ENCODE assay signal across 8 cellular contexts in genomic region chr22:37229805-37230672, GRCh38. TPM values are rescaled to one million over a fixed set of nuclear protein-coding genes. Genes with fewer than 3 reads are reported as not detected.
DNase-seq lines count a peak whose midpoint lies in the region; ATAC-seq and TF ChIP-seq lines count a peak whose summit lies in the region.

No MANE protein-coding gene starts in this region.

- ATAC-seq in GM21529 (IDR thresholded peaks at IDR 0.05; ENCODE audit: unreplicated experiment): peak; percentile 54

- peak; percentile 72 for DNase-seq in A673 (ENCODE audit: low spot score)
- DNase-seq in NK-92 treated with Interleukin-12 subunit alpha and Interleukin-12 subunit beta, amount 100 ng/mL, for 24 hours (lab: John Stamatoyannopoulos, UW): peak; percentile 85
- DNase-seq in activated CD8-positive, alpha-beta memory T cell treated with anti-CD3 and anti-CD28 coated beads for 48 hours (ENCODE audit: low read depth in 2 of 3, low spot score in 2 of 3): peak in 2 of 3 experiments; percentile 79 to 80
- peak; percentile 32 for DNase-seq in fibroblast of villous mesenchyme (ENCODE audit: low read depth)
- peak; percentile 92 for DNase-seq in stimulated activated CD4-positive, alpha-beta T cell treated with anti-CD3 and anti-CD28 coated beads, Interleukin-4, amount 100 ng/mL, for 24 hours
- no peak for DNase-seq in hippocampal formation (lab: John Stamatoyannopoulos, UW)
- no peak for DNase-seq in NCI-H524 treated with DMSO at 0.1 percent for 48 hours (lab: John Stamatoyannopoulos, UW)

- H3K4me3 ChIP-seq in A673 (ENCODE audit: low read depth, low read length, poor library complexity, severe bottlenecking): no peak overlapping the region
- no peak overlapping the region for H3K4me3 ChIP-seq in fibroblast of villous mesenchyme (ENCODE audit: low read depth, low read length)

- POLR2A ChIA-PET in A673 (lab: Charles Lee; ENCODE audit: low non-redundant PET): no interaction called here

- intact Hi-C loops in A673 (cut with micrococcal nuclease; ENCODE audit: unreplicated experiment): no loop called here

- no peak for TF ChIP-seq CTCF in A673 (conservative IDR thresholded peaks at IDR 0.05; ENCODE audit: low read depth, low read length)
- no peak for TF ChIP-seq CTCF in fibroblast of villous mesenchyme (IDR thresholded peaks at IDR 0.05; ENCODE audit: insufficient read depth, low read depth, low read length)

- no peaks in the 10 kb centered on the region for H3K36me3 ChIP-seq in A673 (ENCODE audit: insufficient read depth, low read length, poor library complexity, severe bottlenecking)

- CTCF ChIA-PET in A673 (lab: Charles Lee): no interaction called here

- H3K27ac ChIP-seq in A673 (ENCODE audit: low read depth, low read length, poor library complexity, severe bottlenecking): peak overlapping the region; percentile 40

- no peaks in the 10 kb centered on the region for H3K9me3 ChIP-seq in A673 (ENCODE audit: low read depth, low read length, poor library complexity, severe bottlenecking)

- H3K27me3 ChIP-seq in A673 (replicated peaks; ENCODE audit: insufficient read depth, low read depth, low read length, poor library complexity): no peaks in the 10 kb centered on the region

- BruUV-seq in A673 (replicated peaks; lab: Mats Ljungman, UMichigan): no TSS peak

- H3K4me1 ChIP-seq in A673 (ENCODE audit: insufficient read depth, low read length, poor library complexity, severe bottlenecking): peaks cover 15% of the 10 kb centered on the region

RNA-seq across cellular contexts. Expression of gene RAC2, which starts 14.0 kb away (rescaled TPM):
- total RNA-seq in A673 (2021) (4.0 and 5.8 TPM in 2 replicates), fibroblast of villous mesenchyme (8.1 and 11.2 TPM in 2 replicates)

RNA-seq across cellular contexts. Expression of gene SSTR3, which starts 17.8 kb away (rescaled TPM):
- total RNA-seq in A673 (2021): not detected in 2 replicates
- not detected in 2 replicates for total RNA-seq in fibroblast of villous mesenchyme

RNA-seq across cellular contexts. Expression of gene C1QTNF6, which starts 42.0 kb away (rescaled TPM):
- total RNA-seq in A673 (2021) (6.3 and 8.6 TPM in 2 replicates), fibroblast of villous mesenchyme (9.5 and 10.6 TPM in 2 replicates)

RNA-seq across cellular contexts. Expression of gene CYTH4, which starts 52.3 kb away (rescaled TPM):
- total RNA-seq in A673 (2021): not detected in 2 replicates
- under 0.01 TPM in 2 replicates for total RNA-seq in fibroblast of villous mesenchyme

Comparison
In these comparisons a context has a peak if more than half of its experiments do, and no peak if none do; other contexts are left out.
1. DNase-seq: peak in A673 (single experiment), NK-92 treated with Interleukin-12 subunit alpha and Interleukin-12 subunit beta, amount 100 ng/mL, for 24 hours (single experiment), activated CD8-positive, alpha-beta memory T cell treated with anti-CD3 and anti-CD28 coated beads for 48 hours (2 of 3), fibroblast of villous mesenchyme (single experiment) and stimulated activated CD4-positive, alpha-beta T cell treated with anti-CD3 and anti-CD28 coated beads, Interleukin-4, amount 100 ng/mL, for 24 hours (single experiment); none in hippocampal formation (0 of 2) and NCI-H524 treated with DMSO at 0.1 percent for 48 hours (single experiment).